ENCODE assay signal across 10 cellular contexts in genomic region chr19:4172861-4173473, GRCh38. TPM values are rescaled to one million over a fixed set of nuclear protein-coding genes. Genes with fewer than 3 reads are reported as not detected.
DNase-seq lines count a peak whose midpoint lies in the region; ATAC-seq and TF ChIP-seq lines count a peak whose summit lies in the region.
"Had no signal": no experiment of that assay in that cellular context is flagged by ENCODE, and none has a peak within 500 bp of the region (broad histone marks: within the 10 kb centered on the region; RNA-seq: fewer than 3 reads in every experiment).

No MANE protein-coding gene starts in this region.

- H3K27me3 ChIP-seq in adrenal gland = no peaks in the 10 kb centered on the region

- peaks cover 0 to 6% of the 10 kb centered on the region in 2 donors for H3K4me1 ChIP-seq in adrenal gland (replicated peaks in 1 of 2)

- no peak for TF ChIP-seq POLR2A in adrenal gland (IDR thresholded peaks at IDR 0.05)

- peaks cover 0 to 21% of the 10 kb centered on the region in 2 donors for H3K36me3 ChIP-seq in adrenal gland (replicated peaks in 1 of 2)

- H3K27ac Mint-ChIP-seq in T-helper 2 cell treated with Interferon-gamma antibody and Interleukin-4, amounts not matched to agents 5 μg/mL and 100 μg/mL, for 36 hours = no peak overlapping the region

- H3K27ac ChIP-seq in adrenal gland = no peak overlapping the region
- H3K27ac ChIP-seq: neutrophil, PC-9 had no signal

- no peaks in the 10 kb centered on the region for H3K36me3 Mint-ChIP-seq in T-helper 2 cell treated with Interferon-gamma antibody and Interleukin-4, amounts not matched to agents 5 μg/mL and 100 μg/mL, for 36 hours (ENCODE audit: low read depth)

- H3K4me3 Mint-ChIP-seq in T-helper 2 cell treated with Interferon-gamma antibody and Interleukin-4, amounts not matched to agents 5 μg/mL and 100 μg/mL, for 36 hours = no peak overlapping the region

- DNase-seq in DMS53 (lab: John Stamatoyannopoulos, UW) = peak; percentile 42
- no peak for DNase-seq in DMS53 treated with DMSO at 0.1 percent for 48 hours (lab: John Stamatoyannopoulos, UW; ENCODE audit: unreplicated experiment)
- DNase-seq in T-helper 2 cell treated with Interferon-gamma antibody and Interleukin-4, amounts not matched to agents 5 μg/mL and 100 μg/mL, for 36 hours (ENCODE audit: low spot score) = peak; percentile 57
- peak in 6 of 7 donors; percentile 57 to 77 (median 67) for DNase-seq in adrenal gland
- peak; percentile 67 for DNase-seq in left lobe of liver (ENCODE audit: low spot score)
- DNase-seq in stimulated activated CD8-positive, alpha-beta memory T cell treated with anti-CD3 and anti-CD28 coated beads, Interleukin-12 subunit alpha, Interleukin-12 subunit beta, amount 100 ng/mL, for 4 hours (ENCODE audit: low read depth) = peak; percentile 24
- DNase-seq in NCI-H1092 (lab: John Stamatoyannopoulos, UW) = no peak

- peaks cover 2% of the 10 kb centered on the region for H3K4me1 Mint-ChIP-seq in T-helper 2 cell treated with Interferon-gamma antibody and Interleukin-4, amounts not matched to agents 5 μg/mL and 100 μg/mL, for 36 hours (ENCODE audit: low read depth)

- ATAC-seq in left lobe of liver = peak; percentile 88
- no peak for ATAC-seq in HG02759 (IDR thresholded peaks at IDR 0.05; ENCODE audit: unreplicated experiment)

- no peak for TF ChIP-seq CTCF in adrenal gland (IDR thresholded peaks at IDR 0.05)

- H3K9me3 ChIP-seq in adrenal gland (replicated peaks in 1 of 3) = no peaks in the 10 kb centered on the region
- H3K9me3 ChIP-seq: neutrophil had no signal

- 0 to 17% (median 4%) methylated on average over 13 to 45 of the region's 45 CpGs for WGBS in adrenal gland, 4 donors

- intact Hi-C loops in adrenal gland (cut with DNase I) = no loop called here

- H3K4me3 ChIP-seq in adrenal gland = no peak overlapping the region
- H3K4me3 ChIP-seq: PC-9 had no signal

- no peaks in the 10 kb centered on the region for H3K27me3 Mint-ChIP-seq in T-helper 2 cell treated with Interferon-gamma antibody and Interleukin-4, amounts not matched to agents 5 μg/mL and 100 μg/mL, for 36 hours (ENCODE audit: low read depth)

- no peaks in the 10 kb centered on the region for H3K9me3 Mint-ChIP-seq in T-helper 2 cell treated with Interferon-gamma antibody and Interleukin-4, amounts not matched to agents 5 μg/mL and 100 μg/mL, for 36 hours

RNA-seq across cellular contexts. Expression of gene SIRT6, which starts 9.4 kb away (rescaled TPM):
- 10 to 100 TPM; 16.7 to 39.2 (median 25.1) TPM for total RNA-seq in adrenal gland
- 10 to 100 TPM in 2 of 3 donors, 1 to 10 TPM in 1; 2.8 to 72.8 (median 53.7) TPM for polyA plus RNA-seq in adrenal gland
- 11.1 TPM for total RNA-seq in left lobe of liver

RNA-seq across cellular contexts. Expression of gene ANKRD24, which starts 9.5 kb away (rescaled TPM):
- total RNA-seq in adrenal gland = 1 to 10 TPM; 1.1 to 9.9 (median 3.2) TPM
- 10 to 100 TPM in 2 of 3 donors, 1 to 10 TPM in 1; 1.1 to 17.2 (median 14.7) TPM for polyA plus RNA-seq in adrenal gland
- total RNA-seq in left lobe of liver = 5.6 TPM

RNA-seq across cellular contexts. Expression of gene CREB3L3, which starts 19.5 kb away (rescaled TPM):
- total RNA-seq in adrenal gland (10 to 100 TPM in 1 of 8 donors, 1 to 10 TPM in 2, under 1 TPM in 3, not detected in 2; 0.38 to 30.4 (median 1.4) TPM), left lobe of liver (52.0 TPM)
- 1 to 10 TPM in 2 of 3 donors, under 1 TPM in 1; 0.60 to 4.4 (median 1.0) TPM for polyA plus RNA-seq in adrenal gland
- total RNA-seq: PC-9 had no signal

RNA-seq across cellular contexts. Expression of gene MAP2K2, which starts 49.0 kb away (rescaled TPM):
- total RNA-seq in adrenal gland = 100 to 1,000 TPM in 7 of 8 donors, 10 to 100 TPM in 1; 88.4 to 188 (median 145) TPM
- 100 to 1,000 TPM; 114 to 369 (median 336) TPM for polyA plus RNA-seq in adrenal gland
- total RNA-seq in left lobe of liver = 63.1 TPM

RNA-seq across cellular contexts. Expression of gene EBI3, which starts 56.4 kb away (rescaled TPM):
- total RNA-seq in adrenal gland = 10 to 100 TPM in 3 of 8 donors, 1 to 10 TPM in 5; 1.2 to 18.0 (median 8.0) TPM
- polyA plus RNA-seq in adrenal gland = 1 to 10 TPM; 1.4 to 5.7 (median 4.7) TPM
- 1.3 TPM for total RNA-seq in left lobe of liver
- total RNA-seq: PC-9 had no signal

Comparison
In these comparisons a context has a peak if more than half of its experiments do, and no peak if none do; other contexts are left out.
1. DNase-seq: peak in DMS53 (single experiment), T-helper 2 cell treated with Interferon-gamma antibody and Interleukin-4, amounts not matched to agents 5 μg/mL and 100 μg/mL, for 36 hours (single experiment), adrenal gland (6 of 7), left lobe of liver (single experiment) and stimulated activated CD8-positive, alpha-beta memory T cell treated with anti-CD3 and anti-CD28 coated beads, Interleukin-12 subunit alpha, Interleukin-12 subunit beta, amount 100 ng/mL, for 4 hours (single experiment); none in DMS53 treated with DMSO at 0.1 percent for 48 hours (single experiment) and NCI-H1092 (single experiment).